2 cellular contexts compared by ENCODE assay signal in genomic region chr3:40516201-40516600, GRCh38.
TF ChIP-seq lines count a peak whose summit lies in the region.

No MANE protein-coding gene starts in this region.

TF ChIP-seq in SK-N-SH treated with all-trans-retinoic acid at 6 μM for 48 hours, 23 proteins besides CTCF, POLR2A, EP300 and RAD21:
- no peak for TF ChIP-seq ARNTL (CRISPR knock-in tag; IDR thresholded peaks at IDR 0.05; ENCODE audit: borderline replicate concordance, low read depth)
- TF ChIP-seq ZNF8 (CRISPR knock-in tag; IDR thresholded peaks at IDR 0.05): no peak
- no peak for TF ChIP-seq PATZ1 (CRISPR knock-in tag; IDR thresholded peaks at IDR 0.05; ENCODE audit: borderline replicate concordance)
- TF ChIP-seq TCF4 (CRISPR knock-in tag; IDR thresholded peaks at IDR 0.05; ENCODE audit: borderline replicate concordance): no peak
- no peak for TF ChIP-seq CSDC2 (CRISPR knock-in tag; IDR thresholded peaks at IDR 0.05)
- TF ChIP-seq ZNF565 (CRISPR knock-in tag; conservative IDR thresholded peaks at IDR 0.05; ENCODE audit: low read depth): no peak
- no peak for TF ChIP-seq SNAI2 (CRISPR knock-in tag; IDR thresholded peaks at IDR 0.05)
- TF ChIP-seq BACH2 (CRISPR knock-in tag; IDR thresholded peaks at IDR 0.05; ENCODE audit: borderline replicate concordance): no peak
- no peak for TF ChIP-seq CSRNP3 (CRISPR knock-in tag; IDR thresholded peaks at IDR 0.05)
- no peak for TF ChIP-seq CREB5 (CRISPR knock-in tag; IDR thresholded peaks at IDR 0.05; ENCODE audit: low read depth)
- TF ChIP-seq TSHZ2 (CRISPR knock-in tag; IDR thresholded peaks at IDR 0.05): no peak
- no peak for TF ChIP-seq ISL1 (CRISPR knock-in tag; IDR thresholded peaks at IDR 0.05)
- no peak for TF ChIP-seq ZFP3 (CRISPR knock-in tag; IDR thresholded peaks at IDR 0.05)
- TF ChIP-seq OSR1 (CRISPR knock-in tag; IDR thresholded peaks at IDR 0.05): no peak
- TF ChIP-seq PPARA (CRISPR knock-in tag; IDR thresholded peaks at IDR 0.05; ENCODE audit: borderline replicate concordance): no peak
- no peak for TF ChIP-seq ZFP30 (CRISPR knock-in tag; IDR thresholded peaks at IDR 0.05)
TF ChIP-seq in SK-N-SH treated with all-trans-retinoic acid at 6 μM for 48 hours: peak in this region for 0.

TF ChIP-seq in SK-N-SH, 30 proteins besides CTCF, POLR2A, EP300 and RAD21:
- TF ChIP-seq EZH2phosphoT487 (IDR thresholded peaks at IDR 0.05; ENCODE audit: borderline replicate concordance, low read depth): no peak
- no peak for TF ChIP-seq ZBTB33 (IDR thresholded peaks at IDR 0.05; ENCODE audit: borderline replicate concordance, low read depth)
- TF ChIP-seq TAF1 (IDR thresholded peaks at IDR 0.05; ENCODE audit: borderline replicate concordance, low read depth, low read length): no peak
- no peak for TF ChIP-seq YY1 (IDR thresholded peaks at IDR 0.05; ENCODE audit: low read depth)
- TF ChIP-seq RFX5 (IDR thresholded peaks at IDR 0.05; ENCODE audit: low read length): no peak
- TF ChIP-seq USF1 (IDR thresholded peaks at IDR 0.05; ENCODE audit: borderline replicate concordance, low read depth): no peak
- no peak for TF ChIP-seq TEAD4 (IDR thresholded peaks at IDR 0.05; ENCODE audit: borderline replicate concordance, insufficient read depth)
- no peak for TF ChIP-seq MXI1 (IDR thresholded peaks at IDR 0.05; ENCODE audit: low read depth, low read length)
- no peak for TF ChIP-seq MAX (IDR thresholded peaks at IDR 0.05; ENCODE audit: low read depth)
